ENCODE assay signal across 26 cellular contexts in genomic region chr14:58332514-58332913, GRCh38. TPM values are rescaled to one million over a fixed set of nuclear protein-coding genes. Genes with fewer than 3 reads are reported as not detected.
DNase-seq lines count a peak whose midpoint lies in the region; ATAC-seq and TF ChIP-seq lines count a peak whose summit lies in the region.
"Had no signal": no experiment of that assay in that cellular context is flagged by ENCODE, and none has a peak within 500 bp of the region (broad histone marks: within the 10 kb centered on the region; RNA-seq: fewer than 3 reads in every experiment).

No MANE protein-coding gene starts in this region.

- CTCF ChIA-PET in OCI-LY7 (lab: Charles Lee; ENCODE audit: unreplicated experiment): no interaction called here

- DNase-seq in natural killer cell treated with Interleukin-12 subunit alpha and Interleukin-12 subunit beta and Interleukin-15 and Interleukin-18, amount 100 ng/mL, for 72 hours (ENCODE audit: low spot score): no peak
- no peak for DNase-seq in natural killer cell
- DNase-seq in OCI-LY7 (ENCODE audit: low spot score): no peak
- DNase-seq in stimulated activated CD4-positive, alpha-beta T cell treated with anti-CD3 and anti-CD28 coated beads, Interleukin-4, amount 100 ng/mL, for 1 hour: no peak
- DNase-seq: activated CD4-positive, alpha-beta T cell treated with anti-CD3 and anti-CD28 coated beads, Interleukin-2, amount 50 U/mL, for 4 hours; activated gamma-delta T cell; adrenal gland; GOT3; head of caudate nucleus; Karpas-422; NCI-H2081 treated with DMSO at 0.1 percent for 48 hours; nephron progenitor cell; NK-92 treated with Interleukin-12 subunit alpha and Interleukin-12 subunit beta, amount 100 ng/mL, for 24 hours; Peyer's patch; psoas muscle; stimulated activated CD4-positive, alpha-beta T cell treated with anti-CD3 and anti-CD28 coated beads, Interleukin-1b, Interleukin-23, amount 100 ng/mL, for 48 hours; testis had no signal

- no peak overlapping the region for H3K4me3 ChIP-seq in OCI-LY7 (ENCODE audit: low read depth, low read length, poor library complexity, severe bottlenecking)
- H3K4me3 ChIP-seq: adrenal gland, breast epithelium, Peyer's patch, psoas muscle, testis, vagina had no signal

- H3K79me2 ChIP-seq in OCI-LY7 (ENCODE audit: insufficient read depth, low read depth, low read length): peaks cover 7% of the 10 kb centered on the region; the same call in 1 of the 2 replicates

- no peak overlapping the region for H2AFZ ChIP-seq in OCI-LY7 (ENCODE audit: low read length)

- BruUV-seq in OCI-LY7 (replicated peaks; lab: Mats Ljungman, UMichigan): no TSS peak

- TF ChIP-seq CTCF in natural killer cell (IDR thresholded peaks at IDR 0.05): no peak
- no peak for TF ChIP-seq CTCF in VCaP (conservative IDR thresholded peaks at IDR 0.05)
- no peak for TF ChIP-seq CTCF in OCI-LY7 (conservative IDR thresholded peaks at IDR 0.05; ENCODE audit: low read length)

- H3K9me2 ChIP-seq in OCI-LY7 (ENCODE audit: insufficient read depth, low read length): no peaks in the 10 kb centered on the region

- peak overlapping the region; percentile 76 for H3K27ac ChIP-seq in VCaP
- H3K27ac ChIP-seq in layer of hippocampus (ENCODE audit: low read depth, low read length): peak overlapping the region; percentile 8
- no peak overlapping the region for H3K27ac ChIP-seq in OCI-LY7 (ENCODE audit: low read depth, low read length, poor library complexity, severe bottlenecking)
- H3K27ac ChIP-seq: adrenal gland, breast epithelium, Peyer's patch, psoas muscle, testis, vagina had no signal

- POLR2A ChIA-PET in OCI-LY7 (lab: Charles Lee): interaction anchor here (0.9 kb wide), 1 partner anchor 9 kb away, joined by 3 read pairs; no protein-coding TSS in a partner anchor

- H3K27me3 ChIP-seq in layer of hippocampus (ENCODE audit: control insufficient read depth, insufficient read depth, low read length): no peaks in the 10 kb centered on the region
- H3K27me3 ChIP-seq: adrenal gland, breast epithelium, Peyer's patch, testis, vagina had no signal

- H3K27me3 Mint-ChIP-seq in natural killer cell treated with Interleukin-12 subunit alpha and Interleukin-12 subunit beta and Interleukin-15 and Interleukin-18, amount 100 ng/mL, for 72 hours: no peaks in the 10 kb centered on the region
- H3K27me3 Mint-ChIP-seq in natural killer cell (ENCODE audit: low read depth in 2 of 2): no peaks in the 10 kb centered on the region

- peaks cover 6% of the 10 kb centered on the region for H3K36me3 Mint-ChIP-seq in natural killer cell treated with Interleukin-12 subunit alpha and Interleukin-12 subunit beta and Interleukin-15 and Interleukin-18, amount 100 ng/mL, for 72 hours
- H3K36me3 Mint-ChIP-seq in natural killer cell: no peaks in the 10 kb centered on the region

- H3K9me3 ChIP-seq in OCI-LY7 (ENCODE audit: low read length): no peaks in the 10 kb centered on the region
- H3K9me3 ChIP-seq: adrenal gland, breast epithelium, Peyer's patch, psoas muscle, testis, vagina had no signal

- H3K4me3 Mint-ChIP-seq in natural killer cell treated with Interleukin-12 subunit alpha and Interleukin-12 subunit beta and Interleukin-15 and Interleukin-18, amount 100 ng/mL, for 72 hours: no peak overlapping the region
- H3K4me3 Mint-ChIP-seq in natural killer cell: no peak overlapping the region
- H3K4me3 Mint-ChIP-seq: CD14-positive monocyte; nephron progenitor cell; stimulated activated effector memory CD8-positive, alpha-beta T cell treated with anti-CD3 and anti-CD28 coated beads, Interleukin-12 subunit alpha, Interleukin-12 subunit beta, amount 100 ng/mL, for 72 hours; WTC11 had no signal

- H3K9me3 Mint-ChIP-seq in natural killer cell treated with Interleukin-12 subunit alpha and Interleukin-12 subunit beta and Interleukin-15 and Interleukin-18, amount 100 ng/mL, for 72 hours: no peaks in the 10 kb centered on the region
- no peaks in the 10 kb centered on the region for H3K9me3 Mint-ChIP-seq in natural killer cell
- H3K9me3 Mint-ChIP-seq: CD14-positive monocyte; nephron progenitor cell; stimulated activated effector memory CD8-positive, alpha-beta T cell treated with anti-CD3 and anti-CD28 coated beads, Interleukin-12 subunit alpha, Interleukin-12 subunit beta, amount 100 ng/mL, for 72 hours; WTC11 had no signal

- H3K4me2 ChIP-seq in OCI-LY7 (ENCODE audit: low read length): no peak overlapping the region

- peak overlapping the region; percentile 31 to 45 for H3K27ac Mint-ChIP-seq in natural killer cell treated with Interleukin-12 subunit alpha and Interleukin-12 subunit beta and Interleukin-15 and Interleukin-18, amount 100 ng/mL, for 72 hours
- H3K27ac Mint-ChIP-seq in natural killer cell: peak overlapping the region in 1 of 2 donors; percentile 17
- H3K27ac Mint-ChIP-seq: nephron progenitor cell; stimulated activated effector memory CD8-positive, alpha-beta T cell treated with anti-CD3 and anti-CD28 coated beads, Interleukin-12 subunit alpha, Interleukin-12 subunit beta, amount 100 ng/mL, for 72 hours; WTC11 had no signal

- intact Hi-C loops in natural killer cell (cut with micrococcal nuclease): no loop called here
- intact Hi-C loops in OCI-LY7 (cut with micrococcal nuclease; ENCODE audit: unreplicated experiment): no loop called here

- H4K20me1 ChIP-seq in OCI-LY7 (ENCODE audit: insufficient read depth, low read length): no peaks in the 10 kb centered on the region

- H3K4me1 Mint-ChIP-seq in natural killer cell treated with Interleukin-12 subunit alpha and Interleukin-12 subunit beta and Interleukin-15 and Interleukin-18, amount 100 ng/mL, for 72 hours (ENCODE audit: low read depth in 2 of 2): peaks cover 14 to 17% of the 10 kb centered on the region in 2 donors
- H3K4me1 Mint-ChIP-seq in natural killer cell: peaks cover 11 to 21% of the 10 kb centered on the region in 2 donors

- no peak for ATAC-seq in natural killer cell treated with Interleukin-12 subunit alpha and Interleukin-12 subunit beta and Interleukin-15 and Interleukin-18, amount 100 ng/mL, for 72 hours
- ATAC-seq in natural killer cell (no peak), GM18520 (IDR thresholded peaks at IDR 0.05; ENCODE audit: unreplicated experiment) (no peak), HG02678 (IDR thresholded peaks at IDR 0.05; ENCODE audit: unreplicated experiment) (no peak)
- ATAC-seq: psoas muscle; stimulated activated effector memory CD8-positive, alpha-beta T cell treated with anti-CD3 and anti-CD28 coated beads, Interleukin-12 subunit alpha, Interleukin-12 subunit beta, amount 100 ng/mL, for 72 hours; WTC11 had no signal

- H3K4me1 ChIP-seq in OCI-LY7 (ENCODE audit: insufficient read depth, low read length, poor library complexity, severe bottlenecking): peaks cover 13% of the 10 kb centered on the region
- H3K4me1 ChIP-seq: breast epithelium, psoas muscle had no signal

- peaks cover 80% of the 10 kb centered on the region for H3K36me3 ChIP-seq in OCI-LY7 (ENCODE audit: insufficient read depth, low read length)

RNA-seq across cellular contexts. Expression of gene ARID4A, which starts 34.2 kb away (rescaled TPM):
- total RNA-seq in natural killer cell treated with Interleukin-12 subunit alpha and Interleukin-12 subunit beta and Interleukin-15 and Interleukin-18, amount 100 ng/mL, for 72 hours: 10 to 100 TPM; 33.0 to 35.6 TPM
- 100 to 1,000 TPM in 1 of 3 donors, 10 to 100 TPM in 2; 89.3 to 113 (median 90.1) TPM for total RNA-seq in natural killer cell
- total RNA-seq in OCI-LY7 (2014; rRNA removed; shearing (Covaris generic)): 10.3 and 29.6 TPM in 2 replicates
- 38.2 and 39.3 TPM in 2 replicates for total RNA-seq in OCI-LY7 (2022)
